16 cellular contexts compared by ENCODE assay signal in the genomic region with DNA sequence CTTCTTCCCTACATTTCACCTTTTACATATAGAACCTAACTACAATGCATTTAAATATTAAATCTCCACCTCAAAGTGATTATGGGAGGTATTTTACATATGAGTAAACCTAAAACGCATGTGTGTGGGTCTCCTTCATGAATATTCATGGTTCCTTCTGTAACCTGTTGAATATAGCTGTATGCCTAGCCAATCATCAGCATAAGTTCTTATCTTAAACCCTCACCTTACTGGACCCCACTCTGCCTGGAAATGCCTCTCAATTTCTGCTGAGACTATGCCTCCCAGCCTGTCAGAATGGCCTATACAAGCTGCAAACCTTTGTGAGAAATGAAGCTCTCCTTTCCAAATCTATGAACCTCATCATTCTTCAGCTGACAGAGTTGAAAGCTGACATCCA. TPM values are rescaled to one million over a fixed set of nuclear protein-coding genes. Genes with fewer than 3 reads are reported as not detected.
A peak's percentile ranks its signal among the peaks of the same experiment; 100 is the strongest.
DNase-seq lines count a peak whose midpoint lies in the region; ATAC-seq and TF ChIP-seq lines count a peak whose summit lies in the region.
"Had no signal": no experiment of that assay in that cellular context is flagged by ENCODE, and none has a peak within 500 bp of the region (broad histone marks: within the 10 kb centered on the region; RNA-seq: fewer than 3 reads in every experiment).

No MANE protein-coding gene starts in this region.

- no peaks in the 10 kb centered on the region for H3K27me3 ChIP-seq in HUES64 (ENCODE audit: insufficient read depth, low read length)
- H3K27me3 ChIP-seq: BE2C had no signal

- H3K9me3 Mint-ChIP-seq in activated naive CD4-positive, alpha-beta T cell treated with anti-CD3 and anti-CD28 coated beads for 36 hours, result peaks cover 9% of the 10 kb centered on the region

- CTCF ChIA-PET in activated naive CD4-positive, alpha-beta T cell treated with anti-CD3 and anti-CD28 coated beads for 36 hours (lab: Charles Lee), result no interaction called here

- ATAC-seq in HG02885 (IDR thresholded peaks at IDR 0.05; ENCODE audit: poor library complexity, unreplicated experiment), result no peak
- ATAC-seq: A549, HCT116, HepG2 had no signal

- H3K36me3 Mint-ChIP-seq in activated naive CD4-positive, alpha-beta T cell treated with anti-CD3 and anti-CD28 coated beads for 36 hours (ENCODE audit: low read depth), result peaks cover 46% of the 10 kb centered on the region

- DNase-seq in activated naive CD4-positive, alpha-beta T cell treated with anti-CD3 and anti-CD28 coated beads for 36 hours, result no peak
- DNase-seq in activated naive CD4-positive, alpha-beta T cell treated with anti-CD3 and anti-CD28 coated beads, Interleukin-2, amount 50 U/mL, for 16 hours, result no peak
- DNase-seq in erythroblast (lab: John Stamatoyannopoulos, UW) (peak; percentile 3 to 38), T-helper 9 cell (no peak), epidermal melanocyte (ENCODE audit: insufficient read length, low spot score) (no peak)
- DNase-seq: BE2C; Caco-2; CD4-positive, alpha-beta memory T cell; DND-41; GDM1 had no signal

- H3K4me3 Mint-ChIP-seq in activated naive CD4-positive, alpha-beta T cell treated with anti-CD3 and anti-CD28 coated beads for 36 hours, result no peak overlapping the region

- TF ChIP-seq POLR2A in erythroblast (IDR thresholded peaks at IDR 0.05; ENCODE audit: low read length), result no peak

- peaks cover 12% of the 10 kb centered on the region for H3K9me3 ChIP-seq in HUES64 (ENCODE audit: insufficient read depth, low read depth, low read length)
- H3K9me3 ChIP-seq: A549, BE2C, Caco-2 had no signal

- no peak overlapping the region for H3K9ac ChIP-seq in HUES64 (ENCODE audit: low read depth, low read length)

- WGBS in HUES64, result 33% methylated on average over 1 of the region's 1 CpG

- intact Hi-C loops in activated naive CD4-positive, alpha-beta T cell treated with anti-CD3 and anti-CD28 coated beads for 36 hours (cut with micrococcal nuclease), result no loop called here

- peaks cover 2% of the 10 kb centered on the region; the same call in 1 of the 2 replicates for H3K36me3 ChIP-seq in HUES64 (ENCODE audit: insufficient read depth, low read length)

- H3K4me1 Mint-ChIP-seq in activated naive CD4-positive, alpha-beta T cell treated with anti-CD3 and anti-CD28 coated beads for 36 hours (ENCODE audit: low read depth), result peaks cover 56% of the 10 kb centered on the region

- H3K4me3 ChIP-seq in HUES64 (ENCODE audit: low read length), result no peak overlapping the region
- H3K4me3 ChIP-seq: A549 had no signal

- H3K27ac ChIP-seq in HUES64 (ENCODE audit: low read depth, low read length), result peak overlapping the region; percentile 51; the same call in 1 of the 2 replicates
- H3K27ac ChIP-seq: A549, C4-2B had no signal

- H3K27ac Mint-ChIP-seq in activated naive CD4-positive, alpha-beta T cell treated with anti-CD3 and anti-CD28 coated beads for 36 hours, result peak overlapping the region; percentile 30

- peaks cover 23% of the 10 kb centered on the region for H3K4me1 ChIP-seq in HUES64 (ENCODE audit: insufficient read depth, low read length)
- H3K4me1 ChIP-seq: A549, BE2C, Caco-2 had no signal

- H3K27me3 Mint-ChIP-seq in activated naive CD4-positive, alpha-beta T cell treated with anti-CD3 and anti-CD28 coated beads for 36 hours (ENCODE audit: low read depth), result no peaks in the 10 kb centered on the region
- H3K27me3 Mint-ChIP-seq: CD4-positive, alpha-beta memory T cell had no signal

RNA-seq across cellular contexts. Expression of gene CEP85L, which starts 21.3 kb away (rescaled TPM):
- 10 to 100 TPM; 31.4 to 31.9 TPM for total RNA-seq in activated naive CD4-positive, alpha-beta T cell treated with anti-CD3 and anti-CD28 coated beads for 36 hours
- polyA plus RNA-seq in HUES64 (2013, experiment 1 of 2), result 2.9 TPM
- polyA plus RNA-seq in HUES64 (2013, experiment 2 of 2), result 5.2 TPM

Comparison
In these comparisons a context has a peak if more than half of its experiments do, and no peak if none do; other contexts are left out.
1. DNase-seq: peak in erythroblast (2 of 2); none in activated naive CD4-positive, alpha-beta T cell treated with anti-CD3 and anti-CD28 coated beads for 36 hours (single experiment), activated naive CD4-positive, alpha-beta T cell treated with anti-CD3 and anti-CD28 coated beads, Interleukin-2, amount 50 U/mL, for 16 hours (single experiment), T-helper 9 cell (single experiment) and epidermal melanocyte (single experiment).